ENCODE assay signal across 9 cellular contexts in the genomic region with DNA sequence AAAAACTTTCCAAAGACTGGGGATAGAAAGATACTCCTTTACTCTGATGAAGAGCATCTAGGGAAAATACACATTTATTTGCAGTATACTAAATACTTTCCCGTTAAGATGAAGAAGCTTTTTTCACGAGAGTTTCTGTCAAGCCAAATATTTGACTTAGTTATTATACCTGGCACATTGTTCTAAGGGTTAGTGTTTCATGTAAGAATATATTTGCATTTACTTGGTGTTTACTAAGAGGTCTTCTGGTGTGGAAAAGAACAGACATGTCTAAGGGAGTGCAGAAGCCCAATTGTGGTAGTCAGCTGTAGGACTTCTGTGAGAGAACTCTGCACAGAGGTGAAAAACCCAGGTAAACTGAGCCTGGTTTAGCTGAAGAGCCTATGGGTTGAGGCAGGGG.
"Had no signal": no experiment of that assay in that cellular context is flagged by ENCODE, and none has a peak within 500 bp of the region (broad histone marks: within the 10 kb centered on the region; RNA-seq: fewer than 3 reads in every experiment).

No MANE protein-coding gene starts in this region.

- H3K4me1 ChIP-seq: HAP-1 had no signal

- H3K9me3 ChIP-seq: HAP-1 had no signal

- H3K4me3 ChIP-seq: GM23248, HAP-1 had no signal

- ATAC-seq: HCT116, HepG2 had no signal

- DNase-seq: GM23248, GOT3, H7, HFFc6, KBM-7 had no signal

- H3K9ac ChIP-seq: GM23248 had no signal

- H3K36me3 ChIP-seq: HAP-1 had no signal

- H3K27ac ChIP-seq: GM23248, HL-60 had no signal

- H2AFZ ChIP-seq: GM23248 had no signal
